Comparison of ENCODE assay signal across 1 cellular context in genomic region chr5:143134269-143134668, GRCh38.
TF ChIP-seq lines count a peak whose summit lies in the region.

No MANE protein-coding gene starts in this region.

TF ChIP-seq in WTC11, 78 proteins besides CTCF, POLR2A, EP300 and RAD21 (continued from another document):
- TF ChIP-seq FOXP4 (CRISPR knock-in tag; IDR thresholded peaks at IDR 0.05) (no peak), GTF2I (CRISPR knock-in tag; conservative IDR thresholded peaks at IDR 0.05) (no peak), EMX1 (CRISPR knock-in tag; IDR thresholded peaks at IDR 0.05) (no peak), GRHL2 (CRISPR knock-in tag; IDR thresholded peaks at IDR 0.05; ENCODE audit: insufficient replicate concordance, severe bottlenecking) (no peak), SMAD3 (CRISPR knock-in tag; IDR thresholded peaks at IDR 0.05; ENCODE audit: borderline replicate concordance) (no peak)
- TF ChIP-seq, protein P1, sequence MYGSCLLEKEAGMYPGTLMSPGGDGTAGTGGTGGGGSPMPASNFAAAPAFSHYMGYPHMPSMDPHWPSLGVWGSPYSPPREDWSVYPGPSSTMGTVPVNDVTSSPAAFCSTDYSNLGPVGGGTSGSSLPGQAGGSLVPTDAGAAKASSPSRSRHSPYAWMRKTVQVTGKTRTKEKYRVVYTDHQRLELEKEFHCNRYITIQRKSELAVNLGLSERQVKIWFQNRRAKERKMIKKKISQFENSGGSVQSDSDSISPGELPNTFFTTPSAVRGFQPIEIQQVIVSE (CRISPR knock-in tag; IDR thresholded peaks at IDR 0.05; ENCODE audit: borderline replicate concordance): no peak
- TF ChIP-seq, protein P2, sequence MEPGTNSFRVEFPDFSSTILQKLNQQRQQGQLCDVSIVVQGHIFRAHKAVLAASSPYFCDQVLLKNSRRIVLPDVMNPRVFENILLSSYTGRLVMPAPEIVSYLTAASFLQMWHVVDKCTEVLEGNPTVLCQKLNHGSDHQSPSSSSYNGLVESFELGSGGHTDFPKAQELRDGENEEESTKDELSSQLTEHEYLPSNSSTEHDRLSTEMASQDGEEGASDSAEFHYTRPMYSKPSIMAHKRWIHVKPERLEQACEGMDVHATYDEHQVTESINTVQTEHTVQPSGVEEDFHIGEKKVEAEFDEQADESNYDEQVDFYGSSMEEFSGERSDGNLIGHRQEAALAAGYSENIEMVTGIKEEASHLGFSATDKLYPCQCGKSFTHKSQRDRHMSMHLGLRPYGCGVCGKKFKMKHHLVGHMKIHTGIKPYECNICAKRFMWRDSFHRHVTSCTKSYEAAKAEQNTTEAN (CRISPR knock-in tag; IDR thresholded peaks at IDR 0.05): no peak
- TF ChIP-seq, protein P3, sequence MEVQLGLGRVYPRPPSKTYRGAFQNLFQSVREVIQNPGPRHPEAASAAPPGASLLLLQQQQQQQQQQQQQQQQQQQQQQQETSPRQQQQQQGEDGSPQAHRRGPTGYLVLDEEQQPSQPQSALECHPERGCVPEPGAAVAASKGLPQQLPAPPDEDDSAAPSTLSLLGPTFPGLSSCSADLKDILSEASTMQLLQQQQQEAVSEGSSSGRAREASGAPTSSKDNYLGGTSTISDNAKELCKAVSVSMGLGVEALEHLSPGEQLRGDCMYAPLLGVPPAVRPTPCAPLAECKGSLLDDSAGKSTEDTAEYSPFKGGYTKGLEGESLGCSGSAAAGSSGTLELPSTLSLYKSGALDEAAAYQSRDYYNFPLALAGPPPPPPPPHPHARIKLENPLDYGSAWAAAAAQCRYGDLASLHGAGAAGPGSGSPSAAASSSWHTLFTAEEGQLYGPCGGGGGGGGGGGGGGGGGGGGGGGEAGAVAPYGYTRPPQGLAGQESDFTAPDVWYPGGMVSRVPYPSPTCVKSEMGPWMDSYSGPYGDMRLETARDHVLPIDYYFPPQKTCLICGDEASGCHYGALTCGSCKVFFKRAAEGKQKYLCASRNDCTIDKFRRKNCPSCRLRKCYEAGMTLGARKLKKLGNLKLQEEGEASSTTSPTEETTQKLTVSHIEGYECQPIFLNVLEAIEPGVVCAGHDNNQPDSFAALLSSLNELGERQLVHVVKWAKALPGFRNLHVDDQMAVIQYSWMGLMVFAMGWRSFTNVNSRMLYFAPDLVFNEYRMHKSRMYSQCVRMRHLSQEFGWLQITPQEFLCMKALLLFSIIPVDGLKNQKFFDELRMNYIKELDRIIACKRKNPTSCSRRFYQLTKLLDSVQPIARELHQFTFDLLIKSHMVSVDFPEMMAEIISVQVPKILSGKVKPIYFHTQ (CRISPR knock-in tag; IDR thresholded peaks at IDR 0.05): no peak
